In genomic region chr3:15630646-15631350, GRCh38 we compare ENCODE assay signal across 8 cellular contexts. TPM values are rescaled to one million over a fixed set of nuclear protein-coding genes. Genes with fewer than 3 reads are reported as not detected.
A peak's percentile ranks its signal among the peaks of the same experiment; 100 is the strongest.
DNase-seq lines count a peak whose midpoint lies in the region; ATAC-seq, FAIRE-seq and TF ChIP-seq lines count a peak whose summit lies in the region.

No MANE protein-coding gene starts in this region.

- H3K4me1 ChIP-seq in adrenal gland (replicated peaks in 1 of 2) (peaks cover 28 to 40% of the 10 kb centered on the region in 2 donors), kidney (ENCODE audit: control insufficient read depth in 1 of 2, insufficient read depth in 1 of 2, low read depth in 1 of 2, low read length in 2 of 2) (peaks cover 0 to 11% of the 10 kb centered on the region in 2 donors), thymus (ENCODE audit: control insufficient read depth, insufficient read depth, low read length) (no peaks in the 10 kb centered on the region)

- ATAC-seq in GM18517 (IDR thresholded peaks at IDR 0.05; ENCODE audit: unreplicated experiment) (peak; percentile 44), HG03432 (IDR thresholded peaks at IDR 0.05; ENCODE audit: unreplicated experiment) (peak; percentile 58), omental fat pad (ENCODE audit: low FRiP score) (no peak)

- peak overlapping the region; percentile 68 for H3K27ac ChIP-seq in 22Rv1
- H3K27ac ChIP-seq in adrenal gland: peak overlapping the region in 3 of 5 donors; percentile 2 to 66 (median 47)
- H3K27ac ChIP-seq in kidney (ENCODE audit: low read depth in 2 of 2, low read length in 2 of 2): peak overlapping the region in 1 of 2 donors; percentile 33
- peak overlapping the region; percentile 12 for H3K27ac ChIP-seq in thymus (ENCODE audit: low read depth)

- DNase-seq in adrenal gland (peak in 3 of 7 donors; percentile 49 to 60 (median 54)), kidney (no peak), omental fat pad (ENCODE audit: low spot score) (no peak), NCI-H82 (lab: John Stamatoyannopoulos, UW) (no peak)

- intact Hi-C loops in adrenal gland (cut with DNase I) (loop anchor here (5.0 to 10.0 kb wide), 2 partner anchors 177 to 614 kb away; no protein-coding TSS in a partner anchor), kidney (cut with DNase I) (loop anchor here (10.0 kb wide), 1 partner anchor 174 kb away; no protein-coding TSS in a partner anchor)

- H3K9ac ChIP-seq in kidney (ENCODE audit: low read length in 2 of 2): no peak overlapping the region

- no peaks in the 10 kb centered on the region for H3K27me3 ChIP-seq in adrenal gland
- H3K27me3 ChIP-seq in thymus (ENCODE audit: control insufficient read depth, insufficient read depth): no peaks in the 10 kb centered on the region

- no peak for TF ChIP-seq POLR2A in adrenal gland (IDR thresholded peaks at IDR 0.05)

- H3K36me3 ChIP-seq in adrenal gland (replicated peaks in 1 of 2) (no peaks in the 10 kb centered on the region), kidney (ENCODE audit: control insufficient read depth in 1 of 2, insufficient read depth in 2 of 2, low read length in 2 of 2) (no peaks in the 10 kb centered on the region), thymus (ENCODE audit: control insufficient read depth, insufficient read depth) (no peaks in the 10 kb centered on the region)

- H3K4me3 ChIP-seq in adrenal gland (peak overlapping the region in 2 of 4 donors; percentile 4 to 39), kidney (ENCODE audit: low read length in 2 of 2) (peak overlapping the region; percentile 46 to 57), thymus (ENCODE audit: low read length) (no peak overlapping the region)

- FAIRE-seq in kidney (lab: Jason Lieb, UNC): no peak

- H3K9me3 ChIP-seq in adrenal gland (replicated peaks in 1 of 3) (no peaks in the 10 kb centered on the region), kidney (ENCODE audit: control insufficient read depth in 1 of 2, low read length in 2 of 2) (no peaks in the 10 kb centered on the region), thymus (ENCODE audit: control insufficient read depth) (no peaks in the 10 kb centered on the region)

- WGBS in adrenal gland, 4 donors: 10 to 15% (median 13%) methylated on average over 8 of the region's 8 CpGs
- 62% methylated on average over 8 of the region's 8 CpGs for WGBS in thymus

- TF ChIP-seq CTCF in 22Rv1 (IDR thresholded peaks at IDR 0.05) (no peak), adrenal gland (IDR thresholded peaks at IDR 0.05) (no peak), kidney (IDR thresholded peaks at IDR 0.05; ENCODE audit: borderline replicate concordance, extremely low read depth, insufficient read depth) (no peak), omental fat pad (IDR thresholded peaks at IDR 0.05) (no peak)

RNA-seq across cellular contexts. Expression of gene BTD, which starts 29.3 kb away (rescaled TPM):
- total RNA-seq in adrenal gland (100 to 1,000 TPM in 2 of 8 donors, 10 to 100 TPM in 6; 28.0 to 148 (median 67.2) TPM), kidney (22.7 TPM), omental fat pad (10 to 100 TPM; 17.0 to 49.4 (median 41.6) TPM)
- polyA plus RNA-seq in adrenal gland (10 to 100 TPM in 2 of 3 donors, 1 to 10 TPM in 1; 9.9 to 27.0 (median 26.1) TPM), kidney (ENCODE audit: insufficient read depth, low read depth, low replicate concordance) (37.2 TPM), thymus (6.9 TPM)

RNA-seq across cellular contexts. Expression of gene HACL1, which starts 29.4 kb away (rescaled TPM):
- total RNA-seq in adrenal gland (10 to 100 TPM; 12.3 to 41.7 (median 25.7) TPM), kidney (27.1 TPM), omental fat pad (10 to 100 TPM; 19.8 to 26.4 (median 21.1) TPM)
- polyA plus RNA-seq in adrenal gland (10 to 100 TPM; 12.8 to 25.0 (median 15.5) TPM), kidney (ENCODE audit: insufficient read depth, low read depth, low replicate concordance) (25.3 TPM), thymus (23.2 TPM)
